ENCODE assay signal across 1 cellular context in the genomic region with DNA sequence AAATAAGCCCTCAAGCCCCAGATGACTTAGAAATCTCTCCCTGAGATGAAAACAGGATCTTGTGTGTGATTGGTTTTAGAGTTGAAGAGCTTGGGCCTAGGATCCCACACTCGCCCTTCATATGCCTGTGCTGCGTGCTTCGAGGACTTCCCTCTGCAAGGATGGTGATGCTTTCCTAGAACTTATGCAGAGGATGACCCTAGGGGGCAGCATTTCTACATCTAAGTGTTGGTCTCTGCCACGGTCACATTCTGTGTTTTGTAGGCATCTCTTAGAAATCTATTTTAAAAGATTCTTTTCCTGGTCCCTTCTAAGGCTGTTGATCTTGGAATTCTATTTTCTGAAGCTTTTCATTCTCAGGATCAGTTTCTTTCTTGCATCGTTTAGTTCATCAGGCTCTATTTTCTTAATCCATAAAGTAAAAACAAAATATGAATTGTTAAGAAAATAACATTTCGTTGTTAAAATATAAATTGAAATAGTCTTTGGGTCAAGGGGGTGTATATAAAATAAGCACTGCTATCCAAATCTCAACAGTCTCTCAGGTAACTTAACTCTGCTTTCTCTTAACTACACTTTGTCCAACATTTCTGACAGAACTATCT.
TF ChIP-seq lines count a peak whose summit lies in the region.

No MANE protein-coding gene starts in this region.

TF ChIP-seq in liver, 16 proteins besides CTCF, POLR2A, EP300 and RAD21 (continued from another document):
- TF ChIP-seq, protein P1, sequence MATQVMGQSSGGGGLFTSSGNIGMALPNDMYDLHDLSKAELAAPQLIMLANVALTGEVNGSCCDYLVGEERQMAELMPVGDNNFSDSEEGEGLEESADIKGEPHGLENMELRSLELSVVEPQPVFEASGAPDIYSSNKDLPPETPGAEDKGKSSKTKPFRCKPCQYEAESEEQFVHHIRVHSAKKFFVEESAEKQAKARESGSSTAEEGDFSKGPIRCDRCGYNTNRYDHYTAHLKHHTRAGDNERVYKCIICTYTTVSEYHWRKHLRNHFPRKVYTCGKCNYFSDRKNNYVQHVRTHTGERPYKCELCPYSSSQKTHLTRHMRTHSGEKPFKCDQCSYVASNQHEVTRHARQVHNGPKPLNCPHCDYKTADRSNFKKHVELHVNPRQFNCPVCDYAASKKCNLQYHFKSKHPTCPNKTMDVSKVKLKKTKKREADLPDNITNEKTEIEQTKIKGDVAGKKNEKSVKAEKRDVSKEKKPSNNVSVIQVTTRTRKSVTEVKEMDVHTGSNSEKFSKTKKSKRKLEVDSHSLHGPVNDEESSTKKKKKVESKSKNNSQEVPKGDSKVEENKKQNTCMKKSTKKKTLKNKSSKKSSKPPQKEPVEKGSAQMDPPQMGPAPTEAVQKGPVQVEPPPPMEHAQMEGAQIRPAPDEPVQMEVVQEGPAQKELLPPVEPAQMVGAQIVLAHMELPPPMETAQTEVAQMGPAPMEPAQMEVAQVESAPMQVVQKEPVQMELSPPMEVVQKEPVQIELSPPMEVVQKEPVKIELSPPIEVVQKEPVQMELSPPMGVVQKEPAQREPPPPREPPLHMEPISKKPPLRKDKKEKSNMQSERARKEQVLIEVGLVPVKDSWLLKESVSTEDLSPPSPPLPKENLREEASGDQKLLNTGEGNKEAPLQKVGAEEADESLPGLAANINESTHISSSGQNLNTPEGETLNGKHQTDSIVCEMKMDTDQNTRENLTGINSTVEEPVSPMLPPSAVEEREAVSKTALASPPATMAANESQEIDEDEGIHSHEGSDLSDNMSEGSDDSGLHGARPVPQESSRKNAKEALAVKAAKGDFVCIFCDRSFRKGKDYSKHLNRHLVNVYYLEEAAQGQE (IDR thresholded peaks at IDR 0.05) = no peak
- TF ChIP-seq GABPA (IDR thresholded peaks at IDR 0.05 in 1 of 2, conservative IDR thresholded peaks at IDR 0.05 in 1 of 2) = no peak
- TF ChIP-seq EGR1 (IDR thresholded peaks at IDR 0.05; ENCODE audit: low read depth in 2 of 2) = no peak
- TF ChIP-seq ZBTB33 (IDR thresholded peaks at IDR 0.05) = no peak
- TF ChIP-seq FOXA2 (IDR thresholded peaks at IDR 0.05) = no peak
- TF ChIP-seq TAF1 (conservative IDR thresholded peaks at IDR 0.05) = no peak
- no peak for TF ChIP-seq SP1 (IDR thresholded peaks at IDR 0.05)
- TF ChIP-seq YY1 (IDR thresholded peaks at IDR 0.05) = no peak
TF ChIP-seq in liver: peak in this region for 0.
